ENCODE assay signal across 9 cellular contexts in genomic region chr11:12692238-12693074, GRCh38. TPM values are rescaled to one million over a fixed set of nuclear protein-coding genes. Genes with fewer than 3 reads are reported as not detected.
DNase-seq lines count a peak whose midpoint lies in the region; ATAC-seq and TF ChIP-seq lines count a peak whose summit lies in the region.
"Had no signal": no experiment of that assay in that cellular context is flagged by ENCODE, and none has a peak within 500 bp of the region (broad histone marks: within the 10 kb centered on the region; RNA-seq: fewer than 3 reads in every experiment).

No MANE protein-coding gene starts in this region.

- peaks cover 89% of the 10 kb centered on the region for H3K79me2 ChIP-seq in SK-N-SH (ENCODE audit: insufficient read depth)

- H3K27me3 ChIP-seq in HAP-1 (ENCODE audit: low read depth) = no peaks in the 10 kb centered on the region
- no peaks in the 10 kb centered on the region for H3K27me3 ChIP-seq in SK-N-SH (ENCODE audit: insufficient read depth)
- no peaks in the 10 kb centered on the region for H3K27me3 ChIP-seq in foreskin keratinocyte

- peak overlapping the region; percentile 72 for H3K9ac ChIP-seq in SK-N-SH

- peaks cover 12% of the 10 kb centered on the region for H3K4me1 Mint-ChIP-seq in activated naive CD4-positive, alpha-beta T cell treated with anti-CD3 and anti-CD28 coated beads, Interleukin-2, amount 10 ng/mL, durations not matched to agents 7 days and 5 days
- peaks cover 7% of the 10 kb centered on the region for H3K4me1 Mint-ChIP-seq in activated T-helper 2 cell treated with anti-CD3 and anti-CD28 coated beads, Interferon-gamma antibody, Interleukin-2, Interleukin-4, amounts not matched to agents 10 μg/mL and 5 μg/mL and 100 μg/mL, durations not matched to agents 14 hours and 24 hours and 36 hours (ENCODE audit: low read depth)
- H3K4me1 Mint-ChIP-seq: memory B cell had no signal

- peaks cover 60% of the 10 kb centered on the region for H3F3A ChIP-seq in SK-N-SH (replicated peaks; ENCODE audit: insufficient read depth)

- peak overlapping the region; percentile 78 for H3K4me2 ChIP-seq in SK-N-SH

- no peaks in the 10 kb centered on the region for H3K36me3 Mint-ChIP-seq in activated naive CD4-positive, alpha-beta T cell treated with anti-CD3 and anti-CD28 coated beads, Interleukin-2, amount 10 ng/mL, durations not matched to agents 7 days and 5 days
- no peaks in the 10 kb centered on the region for H3K36me3 Mint-ChIP-seq in activated T-helper 2 cell treated with anti-CD3 and anti-CD28 coated beads, Interferon-gamma antibody, Interleukin-2, Interleukin-4, amounts not matched to agents 10 μg/mL and 5 μg/mL and 100 μg/mL, durations not matched to agents 14 hours and 24 hours and 36 hours (ENCODE audit: low read depth)
- H3K36me3 Mint-ChIP-seq: memory B cell had no signal

- H3K27ac ChIP-seq in SK-N-SH (ENCODE audit: low read depth in 2 of 2, low read length in 1 of 2) = peak overlapping the region; percentile 96 to 100
- peak overlapping the region; percentile 69 for H3K27ac ChIP-seq in foreskin keratinocyte

- H3K4me1 ChIP-seq in HAP-1 (peaks cover 61% of the 10 kb centered on the region), SK-N-SH (ENCODE audit: control insufficient read depth in 1 of 2, insufficient read depth in 2 of 2, low read depth in 1 of 2, low read length in 1 of 2) (peaks cover 83 to 84% of the 10 kb centered on the region in 2 experiments), foreskin keratinocyte (peaks cover 59% of the 10 kb centered on the region)

- no peak overlapping the region for H3K4me3 Mint-ChIP-seq in activated naive CD4-positive, alpha-beta T cell treated with anti-CD3 and anti-CD28 coated beads, Interleukin-2, amount 10 ng/mL, durations not matched to agents 7 days and 5 days
- H3K4me3 Mint-ChIP-seq in activated T-helper 2 cell treated with anti-CD3 and anti-CD28 coated beads, Interferon-gamma antibody, Interleukin-2, Interleukin-4, amounts not matched to agents 10 μg/mL and 5 μg/mL and 100 μg/mL, durations not matched to agents 14 hours and 24 hours and 36 hours (ENCODE audit: low read depth) = no peak overlapping the region
- H3K4me3 Mint-ChIP-seq: memory B cell had no signal

- H3K27me3 Mint-ChIP-seq in activated naive CD4-positive, alpha-beta T cell treated with anti-CD3 and anti-CD28 coated beads, Interleukin-2, amount 10 ng/mL, durations not matched to agents 7 days and 5 days = peaks cover 83% of the 10 kb centered on the region
- H3K27me3 Mint-ChIP-seq in activated T-helper 2 cell treated with anti-CD3 and anti-CD28 coated beads, Interferon-gamma antibody, Interleukin-2, Interleukin-4, amounts not matched to agents 10 μg/mL and 5 μg/mL and 100 μg/mL, durations not matched to agents 14 hours and 24 hours and 36 hours (ENCODE audit: low read depth) = peaks cover 73% of the 10 kb centered on the region

- peak; percentile 71 to 84 for DNase-seq in HAP-1 (ENCODE audit: low spot score in 2 of 2)
- peak; percentile 74 for DNase-seq in SK-N-SH
- no peak for DNase-seq in foreskin keratinocyte
- DNase-seq in omental fat pad (ENCODE audit: low spot score) = peak; percentile 41
- no peak for DNase-seq in activated naive CD4-positive, alpha-beta T cell treated with anti-CD3 and anti-CD28 coated beads, Interleukin-2, amount 10 ng/mL, durations not matched to agents 7 days and 5 days
- DNase-seq in DMS114 treated with DMSO at 0.1 percent for 48 hours (lab: John Stamatoyannopoulos, UW; ENCODE audit: unreplicated experiment) = no peak
- DNase-seq in activated T-helper 2 cell treated with anti-CD3 and anti-CD28 coated beads, Interferon-gamma antibody, Interleukin-2, Interleukin-4, amounts not matched to agents 10 μg/mL and 5 μg/mL and 100 μg/mL, durations not matched to agents 14 hours and 24 hours and 36 hours (ENCODE audit: low spot score) = no peak
- no peak for DNase-seq in SIG-M5 treated with dmso at 0.1 percent for 504 hours (lab: John Stamatoyannopoulos, UW; ENCODE audit: unreplicated experiment)

- peak; percentile 59 to 75 for TF ChIP-seq EP300 in SK-N-SH (IDR thresholded peaks at IDR 0.05; ENCODE audit: borderline replicate concordance in 1 of 2, low read depth in 1 of 2, low read length in 1 of 2)

- WGBS in SK-N-SH (ENCODE audit: low lambda C conversion rate) = 17% methylated on average over 14 of the region's 14 CpGs

- intact Hi-C loops in activated T-helper 2 cell treated with anti-CD3 and anti-CD28 coated beads, Interferon-gamma antibody, Interleukin-2, Interleukin-4, amounts not matched to agents 10 μg/mL and 5 μg/mL and 100 μg/mL, durations not matched to agents 14 hours and 24 hours and 36 hours (cut with micrococcal nuclease) = no loop called here

- POLR2A ChIA-PET in SK-N-SH (lab: Yijun Ruan, JAX) = interaction anchor here (1.5 to 3.0 kb wide), 2 partner anchors 13 to 121 kb away, joined by 5 to 14 read pairs; no protein-coding TSS in a partner anchor

- CTCF ChIA-PET in SK-N-SH (lab: Yijun Ruan, JAX) = interaction anchor here (0.8 to 2.9 kb wide), 10 partner anchors 9 to 404 kb away, joined by 3 to 8 read pairs (median 5); no protein-coding TSS in a partner anchor
- CTCF ChIA-PET in activated naive CD4-positive, alpha-beta T cell treated with anti-CD3 and anti-CD28 coated beads, Interleukin-2, amount 10 ng/mL, durations not matched to agents 7 days and 5 days (lab: Charles Lee) = interaction anchor here (1.0 kb wide), 1 partner anchor 404 kb away, joined by 3 read pairs; no protein-coding TSS in a partner anchor

- no peaks in the 10 kb centered on the region for H3K9me3 ChIP-seq in HAP-1
- H3K9me3 ChIP-seq in SK-N-SH = no peaks in the 10 kb centered on the region

- no peak for TF ChIP-seq RAD21 in SK-N-SH (IDR thresholded peaks at IDR 0.05; ENCODE audit: low read length)

- H3K36me3 ChIP-seq in HAP-1 (replicated peaks) = no peaks in the 10 kb centered on the region
- H3K36me3 ChIP-seq in SK-N-SH (replicated peaks in 1 of 2; ENCODE audit: control insufficient read depth in 1 of 2, insufficient read depth in 2 of 2, low read length in 1 of 2) = no peaks in the 10 kb centered on the region

- ATAC-seq in foreskin keratinocyte (no peak), omental fat pad (ENCODE audit: low FRiP score) (peak; percentile 66)

- no peaks in the 10 kb centered on the region for H3K9me2 ChIP-seq in SK-N-SH

- no peak for TF ChIP-seq CTCF in SK-N-SH (IDR thresholded peaks at IDR 0.05)
- TF ChIP-seq CTCF in foreskin keratinocyte (conservative IDR thresholded peaks at IDR 0.05) = no peak
- TF ChIP-seq CTCF in omental fat pad (IDR thresholded peaks at IDR 0.05) = no peak

- no peaks in the 10 kb centered on the region for H4K20me1 ChIP-seq in SK-N-SH (ENCODE audit: insufficient read depth)

- H3K4me3 ChIP-seq in HAP-1 (no peak overlapping the region), SK-N-SH (ENCODE audit: low read depth in 2 of 2, low read length in 1 of 2) (peak overlapping the region; percentile 25 to 30)

- in situ Hi-C loops in HAP-1 (cut with MboI; ENCODE audit: low sequenced_read_pairs) = loop anchor here (25.0 kb wide), 1 partner anchor 195 kb away; no protein-coding TSS in a partner anchor

- no peaks in the 10 kb centered on the region for H3K9me3 Mint-ChIP-seq in activated naive CD4-positive, alpha-beta T cell treated with anti-CD3 and anti-CD28 coated beads, Interleukin-2, amount 10 ng/mL, durations not matched to agents 7 days and 5 days
- no peaks in the 10 kb centered on the region for H3K9me3 Mint-ChIP-seq in activated T-helper 2 cell treated with anti-CD3 and anti-CD28 coated beads, Interferon-gamma antibody, Interleukin-2, Interleukin-4, amounts not matched to agents 10 μg/mL and 5 μg/mL and 100 μg/mL, durations not matched to agents 14 hours and 24 hours and 36 hours
- H3K9me3 Mint-ChIP-seq: memory B cell had no signal

- no peak overlapping the region for H3K27ac Mint-ChIP-seq in activated naive CD4-positive, alpha-beta T cell treated with anti-CD3 and anti-CD28 coated beads, Interleukin-2, amount 10 ng/mL, durations not matched to agents 7 days and 5 days
- no peak overlapping the region for H3K27ac Mint-ChIP-seq in activated T-helper 2 cell treated with anti-CD3 and anti-CD28 coated beads, Interferon-gamma antibody, Interleukin-2, Interleukin-4, amounts not matched to agents 10 μg/mL and 5 μg/mL and 100 μg/mL, durations not matched to agents 14 hours and 24 hours and 36 hours
- H3K27ac Mint-ChIP-seq: memory B cell had no signal

- H2AFZ ChIP-seq in SK-N-SH (ENCODE audit: low read depth) = no peak overlapping the region

TF ChIP-seq in SK-N-SH, 30 proteins besides CTCF, POLR2A, EP300 and RAD21 (continues in another document):
- no peak for TF ChIP-seq USF2 (IDR thresholded peaks at IDR 0.05; ENCODE audit: borderline replicate concordance, low read depth, low read length)
- TF ChIP-seq RFX5 (IDR thresholded peaks at IDR 0.05; ENCODE audit: low read length) = no peak; the same call in 1 of the 2 replicates
- TF ChIP-seq, protein P1, sequence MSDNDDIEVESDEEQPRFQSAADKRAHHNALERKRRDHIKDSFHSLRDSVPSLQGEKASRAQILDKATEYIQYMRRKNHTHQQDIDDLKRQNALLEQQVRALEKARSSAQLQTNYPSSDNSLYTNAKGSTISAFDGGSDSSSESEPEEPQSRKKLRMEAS (IDR thresholded peaks at IDR 0.05; ENCODE audit: low read depth) = peak; percentile 72; the same call in 1 of the 2 replicates
- TF ChIP-seq PBX3 (IDR thresholded peaks at IDR 0.05) = peak; percentile 71

RNA-seq across cellular contexts. Expression of gene TEAD1, which starts 18.2 kb away (rescaled TPM):
- 31.2 and 37.8 TPM in 2 replicates for polyA plus RNA-seq in SK-N-SH (2012; rRNA removed)
- polyA plus RNA-seq in SK-N-SH (2012; cell fraction: cytosol; rRNA removed) = 31.8 and 33.9 TPM in 2 replicates
- polyA plus RNA-seq in SK-N-SH (2012; cell fraction: nucleus; rRNA removed) = 48.4 and 89.7 TPM in 2 replicates
- total RNA-seq in foreskin keratinocyte = 90.2 and 92.3 TPM in 2 replicates
- 5.8 and 8.4 TPM in 2 replicates for polyA plus RNA-seq in foreskin keratinocyte
- 100 to 1,000 TPM in 2 of 4 donors, 10 to 100 TPM in 2; 81.7 to 123 (median 103) TPM for total RNA-seq in omental fat pad
- 1.0 and 1.3 TPM in 2 replicates for total RNA-seq in activated T-helper 2 cell treated with anti-CD3 and anti-CD28 coated beads, Interferon-gamma antibody, Interleukin-2, Interleukin-4, amounts not matched to agents 10 μg/mL and 5 μg/mL and 100 μg/mL, durations not matched to agents 14 hours and 24 hours and 36 hours

Comparison
In these comparisons a context has a peak if more than half of its experiments do, and no peak if none do; other contexts are left out.
1. DNase-seq: peak in HAP-1 (2 of 2), SK-N-SH (single experiment) and omental fat pad (single experiment); none in foreskin keratinocyte (0 of 2), activated naive CD4-positive, alpha-beta T cell treated with anti-CD3 and anti-CD28 coated beads, Interleukin-2, amount 10 ng/mL, durations not matched to agents 7 days and 5 days (single experiment), DMS114 treated with DMSO at 0.1 percent for 48 hours (single experiment), activated T-helper 2 cell treated with anti-CD3 and anti-CD28 coated beads, Interferon-gamma antibody, Interleukin-2, Interleukin-4, amounts not matched to agents 10 μg/mL and 5 μg/mL and 100 μg/mL, durations not matched to agents 14 hours and 24 hours and 36 hours (single experiment) and SIG-M5 treated with dmso at 0.1 percent for 504 hours (single experiment).
2. RNA of gene TEAD1, which starts 18.2 kb away (total RNA-seq): 81.7 to 123 TPM in omental fat pad and 90.2 to 92.3 TPM in foreskin keratinocyte; 1.0 to 1.3 TPM in activated T-helper 2 cell treated with anti-CD3 and anti-CD28 coated beads, Interferon-gamma antibody, Interleukin-2, Interleukin-4, amounts not matched to agents 10 μg/mL and 5 μg/mL and 100 μg/mL, durations not matched to agents 14 hours and 24 hours and 36 hours; every median in the first group is over 10 times any median in the second.